Comparison of ENCODE assay signal across 1 cellular context in the genomic region with DNA sequence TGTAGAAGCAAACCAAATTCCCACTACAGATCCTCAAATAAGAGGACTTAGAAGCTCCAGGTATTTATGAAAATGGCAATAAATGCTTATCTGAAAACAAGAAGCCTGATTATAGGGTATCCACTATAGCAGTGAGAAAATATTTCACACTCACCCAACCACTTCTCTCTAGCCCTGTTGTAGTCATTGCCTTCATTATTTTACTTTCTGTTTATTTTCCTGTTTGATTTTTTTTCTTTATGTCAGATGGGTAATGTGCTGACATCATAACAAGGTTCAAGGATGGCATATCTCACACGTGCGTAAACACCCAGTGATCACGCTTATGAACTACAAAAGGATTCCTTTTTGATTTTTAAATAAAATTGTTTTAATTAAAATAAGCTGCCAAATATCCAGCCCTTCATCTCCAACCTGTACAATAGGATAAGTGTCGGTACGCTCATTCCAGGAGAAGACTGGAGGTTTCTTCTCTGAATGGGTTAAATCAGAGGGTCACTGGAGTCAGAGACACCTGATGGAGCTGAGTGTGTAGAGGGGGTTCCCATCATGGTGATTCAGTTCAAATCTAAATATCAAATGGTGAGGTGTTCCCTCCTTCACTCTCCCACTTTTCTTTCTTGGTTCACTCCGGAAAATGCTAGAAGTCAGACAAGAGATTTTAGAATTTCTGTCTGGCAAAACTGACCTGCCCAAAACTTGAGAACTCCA.
TF ChIP-seq lines count a peak whose summit lies in the region.

No MANE protein-coding gene starts in this region.

TF ChIP-seq in SK-N-SH, 30 proteins besides CTCF, POLR2A, EP300 and RAD21 (continued from another document):
- TF ChIP-seq, protein P1, sequence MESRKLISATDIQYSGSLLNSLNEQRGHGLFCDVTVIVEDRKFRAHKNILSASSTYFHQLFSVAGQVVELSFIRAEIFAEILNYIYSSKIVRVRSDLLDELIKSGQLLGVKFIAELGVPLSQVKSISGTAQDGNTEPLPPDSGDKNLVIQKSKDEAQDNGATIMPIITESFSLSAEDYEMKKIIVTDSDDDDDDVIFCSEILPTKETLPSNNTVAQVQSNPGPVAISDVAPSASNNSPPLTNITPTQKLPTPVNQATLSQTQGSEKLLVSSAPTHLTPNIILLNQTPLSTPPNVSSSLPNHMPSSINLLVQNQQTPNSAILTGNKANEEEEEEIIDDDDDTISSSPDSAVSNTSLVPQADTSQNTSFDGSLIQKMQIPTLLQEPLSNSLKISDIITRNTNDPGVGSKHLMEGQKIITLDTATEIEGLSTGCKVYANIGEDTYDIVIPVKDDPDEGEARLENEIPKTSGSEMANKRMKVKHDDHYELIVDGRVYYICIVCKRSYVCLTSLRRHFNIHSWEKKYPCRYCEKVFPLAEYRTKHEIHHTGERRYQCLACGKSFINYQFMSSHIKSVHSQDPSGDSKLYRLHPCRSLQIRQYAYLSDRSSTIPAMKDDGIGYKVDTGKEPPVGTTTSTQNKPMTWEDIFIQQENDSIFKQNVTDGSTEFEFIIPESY (IDR thresholded peaks at IDR 0.05; ENCODE audit: borderline replicate concordance, low read depth): no peak
- TF ChIP-seq FOSL2 (IDR thresholded peaks at IDR 0.05; ENCODE audit: borderline replicate concordance, low read depth) (no peak), MEF2A (IDR thresholded peaks at IDR 0.05; ENCODE audit: borderline replicate concordance, low read depth) (no peak), TCF12 (IDR thresholded peaks at IDR 0.05) (no peak), EZH2phosphoT487 (IDR thresholded peaks at IDR 0.05; ENCODE audit: borderline replicate concordance, low read depth) (no peak), YY1 (IDR thresholded peaks at IDR 0.05; ENCODE audit: low read depth) (no peak), MXI1 (IDR thresholded peaks at IDR 0.05; ENCODE audit: low read depth, low read length) (no peak)
- TF ChIP-seq, protein P2, sequence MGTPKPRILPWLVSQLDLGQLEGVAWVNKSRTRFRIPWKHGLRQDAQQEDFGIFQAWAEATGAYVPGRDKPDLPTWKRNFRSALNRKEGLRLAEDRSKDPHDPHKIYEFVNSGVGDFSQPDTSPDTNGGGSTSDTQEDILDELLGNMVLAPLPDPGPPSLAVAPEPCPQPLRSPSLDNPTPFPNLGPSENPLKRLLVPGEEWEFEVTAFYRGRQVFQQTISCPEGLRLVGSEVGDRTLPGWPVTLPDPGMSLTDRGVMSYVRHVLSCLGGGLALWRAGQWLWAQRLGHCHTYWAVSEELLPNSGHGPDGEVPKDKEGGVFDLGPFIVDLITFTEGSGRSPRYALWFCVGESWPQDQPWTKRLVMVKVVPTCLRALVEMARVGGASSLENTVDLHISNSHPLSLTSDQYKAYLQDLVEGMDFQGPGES (IDR thresholded peaks at IDR 0.05; ENCODE audit: low read depth, low read length): no peak
- TF ChIP-seq, protein P3, sequence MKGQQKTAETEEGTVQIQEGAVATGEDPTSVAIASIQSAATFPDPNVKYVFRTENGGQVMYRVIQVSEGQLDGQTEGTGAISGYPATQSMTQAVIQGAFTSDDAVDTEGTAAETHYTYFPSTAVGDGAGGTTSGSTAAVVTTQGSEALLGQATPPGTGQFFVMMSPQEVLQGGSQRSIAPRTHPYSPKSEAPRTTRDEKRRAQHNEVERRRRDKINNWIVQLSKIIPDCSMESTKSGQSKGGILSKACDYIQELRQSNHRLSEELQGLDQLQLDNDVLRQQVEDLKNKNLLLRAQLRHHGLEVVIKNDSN (IDR thresholded peaks at IDR 0.05; ENCODE audit: borderline replicate concordance, low read depth): no peak
- TF ChIP-seq, protein P4, sequence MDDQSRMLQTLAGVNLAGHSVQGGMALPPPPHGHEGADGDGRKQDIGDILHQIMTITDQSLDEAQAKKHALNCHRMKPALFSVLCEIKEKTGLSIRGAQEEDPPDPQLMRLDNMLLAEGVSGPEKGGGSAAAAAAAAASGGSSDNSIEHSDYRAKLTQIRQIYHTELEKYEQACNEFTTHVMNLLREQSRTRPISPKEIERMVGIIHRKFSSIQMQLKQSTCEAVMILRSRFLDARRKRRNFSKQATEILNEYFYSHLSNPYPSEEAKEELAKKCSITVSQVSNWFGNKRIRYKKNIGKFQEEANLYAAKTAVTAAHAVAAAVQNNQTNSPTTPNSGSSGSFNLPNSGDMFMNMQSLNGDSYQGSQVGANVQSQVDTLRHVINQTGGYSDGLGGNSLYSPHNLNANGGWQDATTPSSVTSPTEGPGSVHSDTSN (IDR thresholded peaks at IDR 0.05): no peak
TF ChIP-seq in SK-N-SH: peak in this region for 0.
